8 cellular contexts compared by ENCODE assay signal in genomic region chr3:50610992-50611463, GRCh38. TPM values are rescaled to one million over a fixed set of nuclear protein-coding genes. Genes with fewer than 3 reads are reported as not detected.
A peak's percentile ranks its signal among the peaks of the same experiment; 100 is the strongest.
DNase-seq lines count a peak whose midpoint lies in the region; ATAC-seq, FAIRE-seq and TF ChIP-seq lines count a peak whose summit lies in the region.

No MANE protein-coding gene starts in this region.

- H3K4me1 ChIP-seq in HepG2 (ENCODE audit: insufficient read depth, low read length) (peaks cover 41% of the 10 kb centered on the region), thymus (ENCODE audit: control insufficient read depth, insufficient read depth, low read length) (peaks cover 11% of the 10 kb centered on the region)

- no peak overlapping the region for H2AFZ ChIP-seq in HepG2 (ENCODE audit: low read length)

- H3K27me3 Mint-ChIP-seq in activated CD4-positive, alpha-beta T cell treated with anti-CD3 and anti-CD28 coated beads for 36 hours: no peaks in the 10 kb centered on the region

- no peak for ATAC-seq in activated CD4-positive, alpha-beta T cell treated with anti-CD3 and anti-CD28 coated beads for 36 hours
- ATAC-seq in HepG2 (no peak), HG03159 (IDR thresholded peaks at IDR 0.05; ENCODE audit: unreplicated experiment) (no peak)

- TF ChIP-seq CTCF in astrocyte of the cerebellum (IDR thresholded peaks at IDR 0.05; ENCODE audit: low read depth, low read length, missing control alignments) (no peak), HepG2 (CRISPR knock-in tag; IDR thresholded peaks at IDR 0.05) (no peak)

- 53% methylated on average over 2 of the region's 10 CpGs for WGBS in HepG2 (ENCODE audit: low lambda C conversion rate)
- WGBS in thymus: under 1% methylated on average over 10 of the region's 10 CpGs

- no peak for TF ChIP-seq RAD21 in HepG2 (CRISPR knock-in tag; IDR thresholded peaks at IDR 0.05)

- TF ChIP-seq EP300 in HepG2 (IDR thresholded peaks at IDR 0.05; ENCODE audit: low read depth in 2 of 2, low read length in 2 of 2) (no peak), HepG2 (CRISPR knock-in tag; IDR thresholded peaks at IDR 0.05; ENCODE audit: borderline replicate concordance) (no peak)

- H3K27me3 ChIP-seq in HepG2 (ENCODE audit: control insufficient read depth in 1 of 2, insufficient read depth in 2 of 2, low read length in 2 of 2): 0 out of 5 replicates have a peak, but pooled peaks cover 0 to 10% of the 10 kb centered on the region in 2 experiments
- H3K27me3 ChIP-seq in thymus (ENCODE audit: control insufficient read depth, insufficient read depth): no peaks in the 10 kb centered on the region

- BruUV-seq in HepG2 (replicated peaks; lab: Mats Ljungman, UMichigan): no TSS peak

- H3K27ac ChIP-seq in HepG2 (ENCODE audit: extremely low read length, insufficient read depth, low read length): peak overlapping the region; percentile 19
- H3K27ac ChIP-seq in thymus (ENCODE audit: low read depth): peak overlapping the region; percentile 57

- no peak for DNase-seq in activated CD4-positive, alpha-beta T cell treated with anti-CD3 and anti-CD28 coated beads for 36 hours
- no peak for DNase-seq in activated CD4-positive, alpha-beta T cell treated with anti-CD3 and anti-CD28 coated beads for 48 hours
- DNase-seq in astrocyte of the cerebellum (ENCODE audit: low read depth): no peak
- no peak for DNase-seq in HepG2 (ENCODE audit: low spot score)
- no peak for DNase-seq in NCI-H187 (lab: John Stamatoyannopoulos, UW)
- no peak for DNase-seq in NOMO-1 (lab: John Stamatoyannopoulos, UW; ENCODE audit: unreplicated experiment in 2 of 2)

- intact Hi-C loops in activated CD4-positive, alpha-beta T cell treated with anti-CD3 and anti-CD28 coated beads for 36 hours (cut with DNase I, micrococcal nuclease): loop anchor here (1.0 to 10.0 kb wide), 9 partner anchors 21 to 1664 kb away; partner anchors contain the start of genes CYB561D2 (in 2 of the 2), NPRL2 (in 2 of the 2), GNAI2 (in 1 of the 2) and HEMK1 (in 1 of the 2)
- intact Hi-C loops in HepG2 (cut with micrococcal nuclease; ENCODE audit: unreplicated experiment): loop anchor here (1.0 to 10.0 kb wide), 3 partner anchors 10 to 354 kb away; no protein-coding TSS in a partner anchor

- no peaks in the 10 kb centered on the region for H3K9me3 ChIP-seq in HepG2 (ENCODE audit: low read length)
- no peaks in the 10 kb centered on the region for H3K9me3 ChIP-seq in thymus (ENCODE audit: control insufficient read depth)

- peaks cover 36% of the 10 kb centered on the region for H3K4me1 Mint-ChIP-seq in activated CD4-positive, alpha-beta T cell treated with anti-CD3 and anti-CD28 coated beads for 36 hours

- no peaks in the 10 kb centered on the region for H3K9me3 Mint-ChIP-seq in activated CD4-positive, alpha-beta T cell treated with anti-CD3 and anti-CD28 coated beads for 36 hours (ENCODE audit: low read depth)

- H3K4me3 Mint-ChIP-seq in activated CD4-positive, alpha-beta T cell treated with anti-CD3 and anti-CD28 coated beads for 36 hours: peak overlapping the region; percentile 96

- peak overlapping the region; percentile 100 for H3K27ac Mint-ChIP-seq in activated CD4-positive, alpha-beta T cell treated with anti-CD3 and anti-CD28 coated beads for 36 hours

- peaks cover 94% of the 10 kb centered on the region for H3K36me3 Mint-ChIP-seq in activated CD4-positive, alpha-beta T cell treated with anti-CD3 and anti-CD28 coated beads for 36 hours (ENCODE audit: low read depth)

- H3K79me2 ChIP-seq in HepG2 (ENCODE audit: insufficient read depth, low read length): no peaks in the 10 kb centered on the region

- peak overlapping the region; percentile 83 for H3K4me2 ChIP-seq in HepG2 (ENCODE audit: low read depth, low read length)

- no peak for TF ChIP-seq POLR2A in HepG2 (IDR thresholded peaks at IDR 0.05; ENCODE audit: insufficient read depth in 1 of 2, low read depth in 2 of 2, low read length in 2 of 2)

- in situ Hi-C loops in astrocyte of the cerebellum (cut with HindIII; ENCODE audit: low sequenced_read_pairs) (no loop called here), HepG2 (cut with HindIII; ENCODE audit: extremely low pct_ligation_motif_present, low pct_unique_long_range_greater_than_20kb) (loop anchor here (5.0 kb wide), 1 partner anchor 39 kb away; no protein-coding TSS in a partner anchor)

- H3K4me3 ChIP-seq in astrocyte of the cerebellum (ENCODE audit: low read depth, low read length) (peak overlapping the region; percentile 54), HepG2 (replicated peaks in 1 of 3; ENCODE audit: insufficient read depth in 1 of 3, low read depth in 2 of 3, low read length in 3 of 3) (peak overlapping the region; percentile 32 to 76 (median 55); a peak in 5 of 6 replicates), thymus (ENCODE audit: low read length) (peak overlapping the region; percentile 63)

- H3K9ac ChIP-seq in HepG2 (ENCODE audit: insufficient read depth, low read depth, low read length): peak overlapping the region; percentile 61; the same call in 1 of the 2 replicates

- CTCF ChIA-PET in activated CD4-positive, alpha-beta T cell treated with anti-CD3 and anti-CD28 coated beads for 36 hours (lab: Charles Lee): interaction anchor here (1.2 to 25.3 kb wide), 7 partner anchors 9 to 69 kb away, joined by 3 to 647 read pairs (median 6); partner anchors contain the start of genes C3orf18 and HEMK1
- CTCF ChIA-PET in HepG2 (lab: Yijun Ruan, JAX; ENCODE audit: low intra/inter-chr PET ratio, low total read pairs): interaction anchor here (8.0 kb wide), 1 partner anchor 39 kb away, joined by 182 read pairs; the partner anchor contains the start of gene HEMK1

- POLR2A ChIA-PET in activated CD4-positive, alpha-beta T cell treated with anti-CD3 and anti-CD28 coated beads for 36 hours (lab: Charles Lee): interaction anchor here (0.6 to 13.7 kb wide), 10 partner anchors 9 to 1666 kb away, joined by 3 to 267 read pairs (median 7); partner anchors contain the start of genes C3orf18 and HEMK1
- POLR2A ChIA-PET in HepG2 (lab: Yijun Ruan, JAX): interaction anchor here (0.6 to 4.5 kb wide), 9 partner anchors 9 to 797 kb away, joined by 3 to 101 read pairs (median 9); partner anchors contain the start of gene HEMK1

- H3K36me3 ChIP-seq in HepG2 (replicated peaks in 1 of 2; ENCODE audit: control insufficient read depth in 1 of 2, insufficient read depth in 2 of 2, low read length in 2 of 2): peaks cover 0 to 5% of the 10 kb centered on the region in 2 experiments; a peak in 1 of 5 replicates
- H3K36me3 ChIP-seq in thymus (ENCODE audit: control insufficient read depth, insufficient read depth): no peaks in the 10 kb centered on the region

- no peak for FAIRE-seq in HepG2 (lab: Jason Lieb, UNC)

- H4K20me1 ChIP-seq in HepG2 (ENCODE audit: insufficient read depth, low read length): no peaks in the 10 kb centered on the region

RNA-seq across cellular contexts. Expression of gene CISH, which starts 0.5 kb away (rescaled TPM):
- 100 to 1,000 TPM; 265 to 269 TPM for total RNA-seq in activated CD4-positive, alpha-beta T cell treated with anti-CD3 and anti-CD28 coated beads for 36 hours
- 0.73 and 0.91 TPM in 2 replicates for total RNA-seq in HepG2 (2016; rRNA removed; fragmentation: Illumina TruSeq; extraction: Trizol)
- total RNA-seq in HepG2 (2016; cell fraction: cytosol; rRNA removed; fragmentation: Illumina TruSeq; extraction: Trizol; ENCODE audit: low read depth): 0.20 and 0.44 TPM in 2 replicates
- 0.82 and 1.2 TPM in 2 replicates for total RNA-seq in HepG2 (2016; cell fraction: insoluble cytoplasmic fraction; rRNA removed; fragmentation: Illumina TruSeq; extraction: Trizol)
- 1.2 and 1.4 TPM in 2 replicates for total RNA-seq in HepG2 (2016; cell fraction: membrane; rRNA removed; fragmentation: Illumina TruSeq; extraction: Trizol)
- total RNA-seq in HepG2 (2016; cell fraction: nucleus; rRNA removed; fragmentation: Illumina TruSeq; extraction: Trizol): 0.81 and 0.85 TPM in 2 replicates
- polyA plus RNA-seq in HepG2 (2011; rRNA removed) (1.5 and 2.8 TPM in 2 replicates), thymus (7.0 TPM)
- polyA plus RNA-seq in HepG2 (2011; cell fraction: cytosol; rRNA removed): 1.5 and 1.7 TPM in 2 replicates
- polyA plus RNA-seq in HepG2 (2011; cell fraction: nucleus; rRNA removed): 4.4 and 7.4 TPM in 2 replicates
- polyA plus RNA-seq in HepG2 (2012): 2.1 and 2.9 TPM in 2 replicates
- polyA plus RNA-seq in HepG2 (2016; cell fraction: cytosol; fragmentation: Illumina TruSeq; extraction: Trizol; ENCODE audit: low read depth): 0.21 and 0.27 TPM in 2 replicates
- polyA plus RNA-seq in HepG2 (2016; cell fraction: insoluble cytoplasmic fraction; fragmentation: Illumina TruSeq; extraction: Trizol; ENCODE audit: low read depth): 1.9 and 2.2 TPM in 2 replicates
- polyA plus RNA-seq in HepG2 (2016; cell fraction: membrane; fragmentation: Illumina TruSeq; extraction: Trizol; ENCODE audit: low read depth): 0.84 and 1.0 TPM in 2 replicates
- 1.9 and 3.2 TPM in 2 replicates for polyA plus RNA-seq in HepG2 (2016; cell fraction: nucleus; fragmentation: Illumina TruSeq; extraction: Trizol; ENCODE audit: insufficient read depth, low read depth)
- 1.9 and 6.3 TPM in 2 replicates for polyA minus RNA-seq in HepG2 (2011; rRNA and poly(A)+ RNA removed; ENCODE audit: low replicate concordance)
- 1.6 and 2.8 TPM in 2 replicates for polyA minus RNA-seq in HepG2 (2011; cell fraction: cytosol; rRNA and poly(A)+ RNA removed)
- 2.6 and 4.6 TPM in 2 replicates for polyA minus RNA-seq in HepG2 (2011; cell fraction: nucleus; rRNA and poly(A)+ RNA removed)

RNA-seq across cellular contexts. Expression of gene MAPKAPK3, which starts 5.9 kb away (rescaled TPM):
- total RNA-seq in activated CD4-positive, alpha-beta T cell treated with anti-CD3 and anti-CD28 coated beads for 36 hours: 100 to 1,000 TPM; 178 to 218 TPM
- total RNA-seq in HepG2 (2016; rRNA removed; fragmentation: Illumina TruSeq; extraction: Trizol): 41.2 and 48.5 TPM in 2 replicates
- 18.9 and 21.3 TPM in 2 replicates for total RNA-seq in HepG2 (2016; cell fraction: cytosol; rRNA removed; fragmentation: Illumina TruSeq; extraction: Trizol; ENCODE audit: low read depth)
- total RNA-seq in HepG2 (2016; cell fraction: insoluble cytoplasmic fraction; rRNA removed; fragmentation: Illumina TruSeq; extraction: Trizol): 40.5 and 43.9 TPM in 2 replicates
- total RNA-seq in HepG2 (2016; cell fraction: membrane; rRNA removed; fragmentation: Illumina TruSeq; extraction: Trizol): 51.7 and 60.5 TPM in 2 replicates
- total RNA-seq in HepG2 (2016; cell fraction: nucleus; rRNA removed; fragmentation: Illumina TruSeq; extraction: Trizol): 21.2 and 24.7 TPM in 2 replicates
- polyA plus RNA-seq in HepG2 (2011; rRNA removed) (39.9 and 46.2 TPM in 2 replicates), thymus (24.9 TPM)
- 40.2 and 41.3 TPM in 2 replicates for polyA plus RNA-seq in HepG2 (2011; cell fraction: cytosol; rRNA removed)
- polyA plus RNA-seq in HepG2 (2011; cell fraction: nucleus; rRNA removed): 23.0 and 28.1 TPM in 2 replicates
- polyA plus RNA-seq in HepG2 (2012): 21.8 and 22.2 TPM in 2 replicates
- 23.5 and 31.3 TPM in 2 replicates for polyA plus RNA-seq in HepG2 (2016; cell fraction: cytosol; fragmentation: Illumina TruSeq; extraction: Trizol; ENCODE audit: low read depth)
- 53.8 and 56.3 TPM in 2 replicates for polyA plus RNA-seq in HepG2 (2016; cell fraction: insoluble cytoplasmic fraction; fragmentation: Illumina TruSeq; extraction: Trizol; ENCODE audit: low read depth)
- 50.2 and 54.3 TPM in 2 replicates for polyA plus RNA-seq in HepG2 (2016; cell fraction: membrane; fragmentation: Illumina TruSeq; extraction: Trizol; ENCODE audit: low read depth)
- polyA plus RNA-seq in HepG2 (2016; cell fraction: nucleus; fragmentation: Illumina TruSeq; extraction: Trizol; ENCODE audit: insufficient read depth, low read depth): 31.0 and 31.6 TPM in 2 replicates
- 48.5 and 89.7 TPM in 2 replicates for polyA minus RNA-seq in HepG2 (2011; rRNA and poly(A)+ RNA removed; ENCODE audit: low replicate concordance)
- polyA minus RNA-seq in HepG2 (2011; cell fraction: cytosol; rRNA and poly(A)+ RNA removed): 15.7 and 16.5 TPM in 2 replicates
- 13.4 and 16.9 TPM in 2 replicates for polyA minus RNA-seq in HepG2 (2011; cell fraction: nucleus; rRNA and poly(A)+ RNA removed)

RNA-seq across cellular contexts. Expression of gene HEMK1, which starts 41.7 kb away (rescaled TPM):
- total RNA-seq in activated CD4-positive, alpha-beta T cell treated with anti-CD3 and anti-CD28 coated beads for 36 hours: 10 to 100 TPM; 61.6 to 77.7 TPM
- 6.3 and 9.8 TPM in 2 replicates for total RNA-seq in HepG2 (2016; rRNA removed; fragmentation: Illumina TruSeq; extraction: Trizol)
- 3.3 and 3.8 TPM in 2 replicates for total RNA-seq in HepG2 (2016; cell fraction: cytosol; rRNA removed; fragmentation: Illumina TruSeq; extraction: Trizol; ENCODE audit: low read depth)
- total RNA-seq in HepG2 (2016; cell fraction: insoluble cytoplasmic fraction; rRNA removed; fragmentation: Illumina TruSeq; extraction: Trizol): 4.7 and 8.7 TPM in 2 replicates
- 6.7 and 7.4 TPM in 2 replicates for total RNA-seq in HepG2 (2016; cell fraction: membrane; rRNA removed; fragmentation: Illumina TruSeq; extraction: Trizol)
- total RNA-seq in HepG2 (2016; cell fraction: nucleus; rRNA removed; fragmentation: Illumina TruSeq; extraction: Trizol): 10.1 and 13.3 TPM in 2 replicates
- 12.6 and 16.2 TPM in 2 replicates for polyA plus RNA-seq in HepG2 (2011; rRNA removed)
- polyA plus RNA-seq in HepG2 (2011; cell fraction: cytosol; rRNA removed): 6.7 and 8.8 TPM in 2 replicates
- polyA plus RNA-seq in HepG2 (2011; cell fraction: nucleus; rRNA removed): 54.5 and 63.4 TPM in 2 replicates
- 7.1 and 8.2 TPM in 2 replicates for polyA plus RNA-seq in HepG2 (2012)
- 4.2 and 5.6 TPM in 2 replicates for polyA plus RNA-seq in HepG2 (2016; cell fraction: cytosol; fragmentation: Illumina TruSeq; extraction: Trizol; ENCODE audit: low read depth)
- polyA plus RNA-seq in HepG2 (2016; cell fraction: insoluble cytoplasmic fraction; fragmentation: Illumina TruSeq; extraction: Trizol; ENCODE audit: low read depth): 3.7 and 6.3 TPM in 2 replicates
- 4.9 TPM in 2 replicates for polyA plus RNA-seq in HepG2 (2016; cell fraction: membrane; fragmentation: Illumina TruSeq; extraction: Trizol; ENCODE audit: low read depth)
- polyA plus RNA-seq in HepG2 (2016; cell fraction: nucleus; fragmentation: Illumina TruSeq; extraction: Trizol; ENCODE audit: insufficient read depth, low read depth): 20.5 and 21.1 TPM in 2 replicates
- polyA minus RNA-seq in HepG2 (2011; rRNA and poly(A)+ RNA removed; ENCODE audit: low replicate concordance): 15.2 and 19.7 TPM in 2 replicates
- 2.2 and 4.5 TPM in 2 replicates for polyA minus RNA-seq in HepG2 (2011; cell fraction: cytosol; rRNA and poly(A)+ RNA removed)
- 25.0 and 25.6 TPM in 2 replicates for polyA minus RNA-seq in HepG2 (2011; cell fraction: nucleus; rRNA and poly(A)+ RNA removed)
- 43.4 TPM for polyA plus RNA-seq in thymus

RNA-seq across cellular contexts. Expression of gene C3orf18, which starts 43.5 kb away (rescaled TPM):
- total RNA-seq in activated CD4-positive, alpha-beta T cell treated with anti-CD3 and anti-CD28 coated beads for 36 hours: 10 to 100 TPM; 31.7 to 31.9 TPM
- 1.2 and 1.6 TPM in 2 replicates for total RNA-seq in HepG2 (2016; rRNA removed; fragmentation: Illumina TruSeq; extraction: Trizol)
- total RNA-seq in HepG2 (2016; cell fraction: cytosol; rRNA removed; fragmentation: Illumina TruSeq; extraction: Trizol; ENCODE audit: low read depth): 1.2 and 1.5 TPM in 2 replicates
- 0.88 and 1.5 TPM in 2 replicates for total RNA-seq in HepG2 (2016; cell fraction: insoluble cytoplasmic fraction; rRNA removed; fragmentation: Illumina TruSeq; extraction: Trizol)
- 2.2 and 3.1 TPM in 2 replicates for total RNA-seq in HepG2 (2016; cell fraction: membrane; rRNA removed; fragmentation: Illumina TruSeq; extraction: Trizol)
- total RNA-seq in HepG2 (2016; cell fraction: nucleus; rRNA removed; fragmentation: Illumina TruSeq; extraction: Trizol): 0.97 and 1.1 TPM in 2 replicates
- polyA plus RNA-seq in HepG2 (2011; rRNA removed) (4.6 and 4.8 TPM in 2 replicates), thymus (4.3 TPM)
- 3.8 and 4.2 TPM in 2 replicates for polyA plus RNA-seq in HepG2 (2011; cell fraction: cytosol; rRNA removed)
- polyA plus RNA-seq in HepG2 (2011; cell fraction: nucleus; rRNA removed): 8.1 and 8.7 TPM in 2 replicates
- 1.7 and 1.8 TPM in 2 replicates for polyA plus RNA-seq in HepG2 (2012)
- 1.5 and 1.8 TPM in 2 replicates for polyA plus RNA-seq in HepG2 (2016; cell fraction: cytosol; fragmentation: Illumina TruSeq; extraction: Trizol; ENCODE audit: low read depth)
- 0.85 and 1.2 TPM in 2 replicates for polyA plus RNA-seq in HepG2 (2016; cell fraction: insoluble cytoplasmic fraction; fragmentation: Illumina TruSeq; extraction: Trizol; ENCODE audit: low read depth)
- 2.3 and 2.4 TPM in 2 replicates for polyA plus RNA-seq in HepG2 (2016; cell fraction: membrane; fragmentation: Illumina TruSeq; extraction: Trizol; ENCODE audit: low read depth)
- 1.6 and 2.3 TPM in 2 replicates for polyA plus RNA-seq in HepG2 (2016; cell fraction: nucleus; fragmentation: Illumina TruSeq; extraction: Trizol; ENCODE audit: insufficient read depth, low read depth)
- 6.2 and 6.4 TPM in 2 replicates for polyA minus RNA-seq in HepG2 (2011; rRNA and poly(A)+ RNA removed; ENCODE audit: low replicate concordance)
- polyA minus RNA-seq in HepG2 (2011; cell fraction: cytosol; rRNA and poly(A)+ RNA removed): 1.5 and 2.3 TPM in 2 replicates
- 1.8 and 3.5 TPM in 2 replicates for polyA minus RNA-seq in HepG2 (2011; cell fraction: nucleus; rRNA and poly(A)+ RNA removed)

Comparison
In these comparisons a context has a peak if more than half of its experiments do, and no peak if none do; other contexts are left out.
1. RNA of gene CISH, which starts 0.5 kb away (total RNA-seq): 265 to 269 TPM in activated CD4-positive, alpha-beta T cell treated with anti-CD3 and anti-CD28 coated beads for 36 hours; 0.20 to 1.4 TPM in HepG2; every median in the first group is over 100 times any median in the second.
2. Peak in every context shown above with its lines, with median percentiles within 50 percentile points of each other: H3K4me3 ChIP-seq.